8 cellular contexts compared by ENCODE assay signal in the genomic region with DNA sequence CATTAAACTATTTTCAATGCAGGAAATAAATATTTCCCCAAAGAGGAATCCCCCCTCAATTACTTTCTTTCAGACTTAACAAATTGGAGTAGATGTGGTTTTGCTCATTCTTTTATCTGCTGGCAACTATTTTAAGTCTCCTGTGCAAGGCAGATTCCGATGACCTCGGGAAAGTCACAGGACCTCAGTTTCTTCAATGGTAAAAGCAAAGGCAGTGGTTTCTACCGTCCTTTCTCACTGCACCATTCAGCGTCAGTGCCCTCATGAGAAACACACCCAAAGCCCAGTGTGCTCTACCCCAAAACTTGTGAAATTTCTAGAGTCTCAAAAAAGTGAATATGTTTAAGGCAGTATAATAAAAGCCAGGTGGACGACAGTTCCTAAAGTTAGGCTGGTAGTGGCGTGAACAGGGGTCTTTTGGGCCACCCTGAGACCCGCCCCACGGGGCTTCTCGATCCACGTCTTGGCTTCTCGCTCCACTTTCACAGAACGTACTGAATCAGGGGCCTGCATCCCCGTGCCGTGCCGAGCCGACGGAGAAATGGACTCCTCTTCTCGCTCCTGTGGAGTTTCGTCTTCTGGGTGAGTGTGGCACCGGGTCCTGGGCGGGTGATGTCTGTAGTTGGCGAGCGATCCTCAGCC. TPM values are rescaled to one million over a fixed set of nuclear protein-coding genes. Genes with fewer than 3 reads are reported as not detected.
A peak's percentile ranks its signal among the peaks of the same experiment; 100 is the strongest.
DNase-seq lines count a peak whose midpoint lies in the region; ATAC-seq and TF ChIP-seq lines count a peak whose summit lies in the region.

No MANE protein-coding gene starts in this region.

- H3K36me3 Mint-ChIP-seq in activated CD4-positive, alpha-beta T cell treated with anti-CD3 and anti-CD28 coated beads for 36 hours (ENCODE audit: low read depth): no peaks in the 10 kb centered on the region

- H3K9me3 Mint-ChIP-seq in activated CD4-positive, alpha-beta T cell treated with anti-CD3 and anti-CD28 coated beads for 36 hours (ENCODE audit: low read depth): no peaks in the 10 kb centered on the region

- peaks cover 2% of the 10 kb centered on the region for H3K27me3 Mint-ChIP-seq in activated CD4-positive, alpha-beta T cell treated with anti-CD3 and anti-CD28 coated beads for 36 hours

- peaks cover 29% of the 10 kb centered on the region for H3K4me1 ChIP-seq in RWPE2 (ENCODE audit: insufficient read depth, poor library complexity, severe bottlenecking)
- H3K4me1 ChIP-seq in effector memory CD4-positive, alpha-beta T cell (ENCODE audit: control insufficient read depth, insufficient read depth, low read length, poor library complexity, severe bottlenecking): peaks cover 9% of the 10 kb centered on the region
- H3K4me1 ChIP-seq in lung (ENCODE audit: control insufficient read depth in 2 of 2, insufficient read depth in 2 of 2, low read length in 2 of 2): peaks cover 0 to 5% of the 10 kb centered on the region in 2 donors
- peaks cover 5% of the 10 kb centered on the region for H3K4me1 ChIP-seq in thymus (ENCODE audit: control insufficient read depth, insufficient read depth, low read length)

- H3K27ac ChIP-seq in RWPE2 (ENCODE audit: poor library complexity, severe bottlenecking) (peak overlapping the region; percentile 96), lung (ENCODE audit: low read depth in 1 of 2, low read length in 1 of 2) (peak overlapping the region; percentile 99), thymus (ENCODE audit: low read depth) (peak overlapping the region; percentile 93)
- H3K27ac ChIP-seq in effector memory CD4-positive, alpha-beta T cell (ENCODE audit: insufficient read depth, low read length, poor library complexity, severe bottlenecking): peak overlapping the region; percentile 71

- peak; percentile 9 for ATAC-seq in activated CD4-positive, alpha-beta T cell treated with anti-CD3 and anti-CD28 coated beads for 36 hours
- ATAC-seq in HG02840 (IDR thresholded peaks at IDR 0.05; ENCODE audit: low FRiP score, unreplicated experiment): peak; percentile 16
- ATAC-seq in RWPE2 (ENCODE audit: low read depth): peak; percentile 28
- ATAC-seq in lung (ENCODE audit: insufficient read depth, low FRiP score): peak; percentile 9

- peak overlapping the region; percentile 95 for H3K27ac Mint-ChIP-seq in activated CD4-positive, alpha-beta T cell treated with anti-CD3 and anti-CD28 coated beads for 36 hours

- TF ChIP-seq CTCF in RWPE2 (IDR thresholded peaks at IDR 0.05; ENCODE audit: poor library complexity, severe bottlenecking) (no peak), lung (IDR thresholded peaks at IDR 0.05; ENCODE audit: control extremely low read depth, extremely low read depth) (no peak)

- H3K27me3 ChIP-seq in RWPE2 (ENCODE audit: insufficient read depth, poor library complexity, severe bottlenecking): no peaks in the 10 kb centered on the region
- H3K27me3 ChIP-seq in effector memory CD4-positive, alpha-beta T cell (replicated peaks; ENCODE audit: control insufficient read depth, insufficient read depth, low read length, poor library complexity, severe bottlenecking): no peaks in the 10 kb centered on the region
- no peaks in the 10 kb centered on the region for H3K27me3 ChIP-seq in lung (ENCODE audit: control insufficient read depth, insufficient read depth)
- no peaks in the 10 kb centered on the region for H3K27me3 ChIP-seq in thymus (ENCODE audit: control insufficient read depth, insufficient read depth)

- no peak for DNase-seq in activated CD4-positive, alpha-beta T cell treated with anti-CD3 and anti-CD28 coated beads for 36 hours
- no peak for DNase-seq in activated CD4-positive, alpha-beta T cell treated with anti-CD3 and anti-CD28 coated beads, Interleukin-2, amount 50 U/mL, for 1 hour
- peak; percentile 71 for DNase-seq in RWPE2 (ENCODE audit: low spot score)
- peak in 1 of 3 donors; percentile 9 for DNase-seq in effector memory CD4-positive, alpha-beta T cell
- no peak for DNase-seq in lung (ENCODE audit: low spot score)
- no peak for DNase-seq in activated CD4-positive, alpha-beta T cell treated with anti-CD3 and anti-CD28 coated beads, Interleukin-2, amount 50 U/mL, for 48 hours

- POLR2A ChIA-PET in activated CD4-positive, alpha-beta T cell treated with anti-CD3 and anti-CD28 coated beads for 36 hours (lab: Charles Lee): interaction anchor here (0.6 to 1.2 kb wide), 4 partner anchors 127 to 182 kb away, joined by 3 to 6 read pairs (median 4); partner anchors contain the start of gene RNU6-8

- H3K4me3 ChIP-seq in RWPE2 (ENCODE audit: severe bottlenecking): peak overlapping the region; percentile 95
- H3K4me3 ChIP-seq in effector memory CD4-positive, alpha-beta T cell (ENCODE audit: insufficient read depth, low read depth, low read length, poor library complexity, severe bottlenecking): peak overlapping the region; percentile 94
- peak overlapping the region; percentile 77 for H3K4me3 ChIP-seq in lung
- H3K4me3 ChIP-seq in thymus (ENCODE audit: low read length): peak overlapping the region; percentile 84

- peak overlapping the region; percentile 94 for H3K4me3 Mint-ChIP-seq in activated CD4-positive, alpha-beta T cell treated with anti-CD3 and anti-CD28 coated beads for 36 hours

- H3K4me1 Mint-ChIP-seq in activated CD4-positive, alpha-beta T cell treated with anti-CD3 and anti-CD28 coated beads for 36 hours: peaks cover 26% of the 10 kb centered on the region

- H3K9me3 ChIP-seq in RWPE2 (ENCODE audit: severe bottlenecking): no peaks in the 10 kb centered on the region
- H3K9me3 ChIP-seq in effector memory CD4-positive, alpha-beta T cell (ENCODE audit: control insufficient read depth, low read length): no peaks in the 10 kb centered on the region
- no peaks in the 10 kb centered on the region for H3K9me3 ChIP-seq in lung (ENCODE audit: control insufficient read depth in 2 of 2, insufficient read depth in 1 of 2, low read length in 1 of 2)
- H3K9me3 ChIP-seq in thymus (ENCODE audit: control insufficient read depth): no peaks in the 10 kb centered on the region

- H3K36me3 ChIP-seq in RWPE2 (ENCODE audit: low read depth): peaks cover 13% of the 10 kb centered on the region; the same call in 1 of the 2 replicates
- H3K36me3 ChIP-seq in effector memory CD4-positive, alpha-beta T cell (ENCODE audit: control insufficient read depth, insufficient read depth, low read length): no peaks in the 10 kb centered on the region
- H3K36me3 ChIP-seq in lung (ENCODE audit: control insufficient read depth in 2 of 2, insufficient read depth in 2 of 2, low read length in 2 of 2): no peaks in the 10 kb centered on the region
- no peaks in the 10 kb centered on the region for H3K36me3 ChIP-seq in thymus (ENCODE audit: control insufficient read depth, insufficient read depth)

- CTCF ChIA-PET in activated CD4-positive, alpha-beta T cell treated with anti-CD3 and anti-CD28 coated beads for 36 hours (lab: Charles Lee): interaction anchor here (0.7 to 2.3 kb wide), 4 partner anchors 36 to 179 kb away, joined by 3 to 13 read pairs (median 8); partner anchors contain the start of gene RNU6-7

- intact Hi-C loops in activated CD4-positive, alpha-beta T cell treated with anti-CD3 and anti-CD28 coated beads for 36 hours (cut with DNase I, micrococcal nuclease): loop anchor here (1.0 to 5.0 kb wide), 11 partner anchors 128 to 1455 kb away; partner anchors contain the start of genes DTD2 (in 2 of the 2), HECTD1 (in 2 of the 2), HEATR5A (in 1 of the 2) and NUBPL (in 1 of the 2)

- WGBS in lung, 2 donors: 0 to 1% methylated on average over 23 of the region's 23 CpGs
- under 1% methylated on average over 23 of the region's 23 CpGs for WGBS in thymus

RNA-seq across cellular contexts. Expression of gene ARHGAP5, which starts 1.3 kb away (rescaled TPM):
- 10 to 100 TPM; 40.1 to 45.6 TPM for total RNA-seq in activated CD4-positive, alpha-beta T cell treated with anti-CD3 and anti-CD28 coated beads for 36 hours
- 100 to 1,000 TPM in 1 of 2 donors, 10 to 100 TPM in 1; 68.9 to 220 TPM for total RNA-seq in lung
- 10 to 100 TPM; 12.3 to 13.4 TPM for polyA plus RNA-seq in lung
- 25.9 TPM for polyA plus RNA-seq in thymus
